ENCODE assay signal across 17 cellular contexts in the genomic region with DNA sequence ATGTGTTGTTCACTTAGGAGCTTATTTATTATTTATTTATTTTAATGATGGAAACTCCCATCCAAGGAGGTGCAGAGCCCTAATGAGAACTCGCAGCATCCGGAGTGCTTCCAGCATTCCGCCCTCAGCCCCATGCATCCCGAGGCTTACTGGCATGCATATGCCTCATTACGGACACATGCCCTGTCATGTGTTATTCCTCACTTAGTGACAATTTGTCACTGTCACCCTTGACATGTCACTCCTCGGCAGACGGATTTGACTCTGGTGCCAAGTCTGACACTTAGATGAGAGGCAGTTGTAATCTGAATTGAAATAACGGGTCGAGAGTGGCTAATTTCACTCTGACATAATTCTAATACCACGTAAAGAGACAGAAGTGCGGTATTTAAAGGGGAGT.
A peak's percentile ranks its signal among the peaks of the same experiment; 100 is the strongest.
DNase-seq lines count a peak whose midpoint lies in the region; ATAC-seq and TF ChIP-seq lines count a peak whose summit lies in the region.
"Had no signal": no experiment of that assay in that cellular context is flagged by ENCODE, and none has a peak within 500 bp of the region (broad histone marks: within the 10 kb centered on the region; RNA-seq: fewer than 3 reads in every experiment).

No MANE protein-coding gene starts in this region.

- H3K9me3 Mint-ChIP-seq in activated T-cell treated with anti-CD3 and anti-CD28 coated beads, Interleukin-2, amount 50 U/mL, for 24 hours = no peaks in the 10 kb centered on the region
- peaks cover 5 to 6% of the 10 kb centered on the region in 2 donors for H3K9me3 Mint-ChIP-seq in stimulated activated naive B cell treated with anti-CD40 and anti-IgM and Interleukin-4, amounts not matched to agents 10 μg/mL and 1 μg/mL and 100 μg/mL, for 72 hours
- H3K9me3 Mint-ChIP-seq in activated T-cell treated with anti-CD3 and anti-CD28 coated beads, Interleukin-2, amount 50 U/mL, for 4 hours = no peaks in the 10 kb centered on the region
- H3K9me3 Mint-ChIP-seq: CD8-positive, alpha-beta memory T cell had no signal

- H3K36me3 ChIP-seq in right atrium auricular region = no peaks in the 10 kb centered on the region

- no peaks in the 10 kb centered on the region for H3K4me1 ChIP-seq in right atrium auricular region
- no peaks in the 10 kb centered on the region for H3K4me1 ChIP-seq in right cardiac atrium (ENCODE audit: control insufficient read depth, insufficient read depth, low read length)
- H3K4me1 ChIP-seq: Caco-2 had no signal

- H3K27me3 Mint-ChIP-seq in activated T-cell treated with anti-CD3 and anti-CD28 coated beads, Interleukin-2, amount 50 U/mL, for 24 hours = no peaks in the 10 kb centered on the region
- no peaks in the 10 kb centered on the region for H3K27me3 Mint-ChIP-seq in stimulated activated naive B cell treated with anti-CD40 and anti-IgM and Interleukin-4, amounts not matched to agents 10 μg/mL and 1 μg/mL and 100 μg/mL, for 72 hours
- no peaks in the 10 kb centered on the region for H3K27me3 Mint-ChIP-seq in activated T-cell treated with anti-CD3 and anti-CD28 coated beads, Interleukin-2, amount 50 U/mL, for 4 hours (ENCODE audit: low read depth)
- H3K27me3 Mint-ChIP-seq: CD8-positive, alpha-beta memory T cell had no signal

- TF ChIP-seq CTCF in right atrium auricular region (IDR thresholded peaks at IDR 0.05) = no peak

- no peaks in the 10 kb centered on the region for H3K4me1 Mint-ChIP-seq in activated T-cell treated with anti-CD3 and anti-CD28 coated beads, Interleukin-2, amount 50 U/mL, for 24 hours (ENCODE audit: low read depth)
- H3K4me1 Mint-ChIP-seq in stimulated activated naive B cell treated with anti-CD40 and anti-IgM and Interleukin-4, amounts not matched to agents 10 μg/mL and 1 μg/mL and 100 μg/mL, for 72 hours = peaks cover 20 to 34% of the 10 kb centered on the region in 2 donors
- H3K4me1 Mint-ChIP-seq in activated T-cell treated with anti-CD3 and anti-CD28 coated beads, Interleukin-2, amount 50 U/mL, for 4 hours (ENCODE audit: low read depth) = no peaks in the 10 kb centered on the region
- H3K4me1 Mint-ChIP-seq: CD8-positive, alpha-beta memory T cell had no signal

- ATAC-seq in Right ventricle myocardium superior (ENCODE audit: poor library complexity) (peak; percentile 94), right cardiac atrium (peak; percentile 72 to 86)
- ATAC-seq in stimulated activated naive B cell treated with anti-CD40 and anti-IgM and Interleukin-4, amounts not matched to agents 10 μg/mL and 1 μg/mL and 100 μg/mL, for 72 hours (replicated peaks) = no peak
- no peak for ATAC-seq in activated T-cell treated with anti-CD3 and anti-CD28 coated beads, Interleukin-2, amount 50 U/mL, for 4 hours
- ATAC-seq: HCT116, HepG2 had no signal

- H3K36me3 Mint-ChIP-seq in activated T-cell treated with anti-CD3 and anti-CD28 coated beads, Interleukin-2, amount 50 U/mL, for 24 hours (ENCODE audit: low read depth) = no peaks in the 10 kb centered on the region
- H3K36me3 Mint-ChIP-seq in stimulated activated naive B cell treated with anti-CD40 and anti-IgM and Interleukin-4, amounts not matched to agents 10 μg/mL and 1 μg/mL and 100 μg/mL, for 72 hours = peaks cover 9 to 25% of the 10 kb centered on the region in 2 donors
- H3K36me3 Mint-ChIP-seq in activated T-cell treated with anti-CD3 and anti-CD28 coated beads, Interleukin-2, amount 50 U/mL, for 4 hours (ENCODE audit: insufficient read depth) = peaks cover 10% of the 10 kb centered on the region

- intact Hi-C loops in Right ventricle myocardium superior (cut with DNase I) = no loop called here
- intact Hi-C loops in right cardiac atrium (cut with DNase I) = no loop called here

- H3K27ac ChIP-seq in right atrium auricular region (no peak overlapping the region), right cardiac atrium (ENCODE audit: low read length) (no peak overlapping the region)
- H3K27ac ChIP-seq: 22Rv1, BLaER1, GM23248 had no signal

- no peak overlapping the region for H3K27ac Mint-ChIP-seq in activated T-cell treated with anti-CD3 and anti-CD28 coated beads, Interleukin-2, amount 50 U/mL, for 24 hours
- H3K27ac Mint-ChIP-seq in stimulated activated naive B cell treated with anti-CD40 and anti-IgM and Interleukin-4, amounts not matched to agents 10 μg/mL and 1 μg/mL and 100 μg/mL, for 72 hours = no peak overlapping the region

- H3K9me3 ChIP-seq in right atrium auricular region (no peaks in the 10 kb centered on the region), right cardiac atrium (ENCODE audit: control insufficient read depth, low read length) (no peaks in the 10 kb centered on the region)
- H3K9me3 ChIP-seq: BLaER1, Caco-2 had no signal

- 41% methylated on average over 11 of the region's 11 CpGs for WGBS in right cardiac atrium

- no peak overlapping the region for H3K4me3 ChIP-seq in right atrium auricular region
- no peak overlapping the region for H3K4me3 ChIP-seq in right cardiac atrium (ENCODE audit: low read length)
- H3K4me3 ChIP-seq: BLaER1, GM23248 had no signal

- DNase-seq in NCI-H1105 treated with DMSO at 0.1 percent for 48 hours (lab: John Stamatoyannopoulos, UW) (peak; percentile 21), NCI-H1105 (lab: John Stamatoyannopoulos, UW) (no peak), Right ventricle myocardium superior (no peak), right atrium auricular region (ENCODE audit: low spot score) (no peak), right cardiac atrium (peak; percentile 22 to 62 (median 61))
- DNase-seq in activated T-cell treated with anti-CD3 and anti-CD28 coated beads, Interleukin-2, amount 50 U/mL, for 24 hours = no peak
- DNase-seq in stimulated activated naive B cell treated with anti-CD40 and anti-IgM and Interleukin-4, amounts not matched to agents 10 μg/mL and 1 μg/mL and 100 μg/mL, for 72 hours = no peak
- no peak for DNase-seq in activated T-cell treated with anti-CD3 and anti-CD28 coated beads, Interleukin-2, amount 50 U/mL, for 4 hours
- DNase-seq: Caco-2; CD8-positive, alpha-beta memory T cell; DND-41; GDM1; GM23248 had no signal

- H3K27me3 ChIP-seq in right atrium auricular region (no peaks in the 10 kb centered on the region), right cardiac atrium (ENCODE audit: control insufficient read depth, insufficient read depth) (no peaks in the 10 kb centered on the region)
- H3K27me3 ChIP-seq: BLaER1 had no signal

- no peak overlapping the region for H3K4me3 Mint-ChIP-seq in activated T-cell treated with anti-CD3 and anti-CD28 coated beads, Interleukin-2, amount 50 U/mL, for 24 hours
- H3K4me3 Mint-ChIP-seq in stimulated activated naive B cell treated with anti-CD40 and anti-IgM and Interleukin-4, amounts not matched to agents 10 μg/mL and 1 μg/mL and 100 μg/mL, for 72 hours = no peak overlapping the region
- H3K4me3 Mint-ChIP-seq in activated T-cell treated with anti-CD3 and anti-CD28 coated beads, Interleukin-2, amount 50 U/mL, for 4 hours = no peak overlapping the region
- H3K4me3 Mint-ChIP-seq: CD8-positive, alpha-beta memory T cell had no signal

Comparison
In these comparisons a context has a peak if more than half of its experiments do, and no peak if none do; other contexts are left out.
1. DNase-seq: peak in NCI-H1105 treated with DMSO at 0.1 percent for 48 hours (single experiment) and right cardiac atrium (3 of 3); none in NCI-H1105 (single experiment), Right ventricle myocardium superior (single experiment), right atrium auricular region (single experiment), activated T-cell treated with anti-CD3 and anti-CD28 coated beads, Interleukin-2, amount 50 U/mL, for 24 hours (single experiment), stimulated activated naive B cell treated with anti-CD40 and anti-IgM and Interleukin-4, amounts not matched to agents 10 μg/mL and 1 μg/mL and 100 μg/mL, for 72 hours (single experiment) and activated T-cell treated with anti-CD3 and anti-CD28 coated beads, Interleukin-2, amount 50 U/mL, for 4 hours (single experiment).
2. ATAC-seq: peak in Right ventricle myocardium superior (single experiment) and right cardiac atrium (2 of 2); none in stimulated activated naive B cell treated with anti-CD40 and anti-IgM and Interleukin-4, amounts not matched to agents 10 μg/mL and 1 μg/mL and 100 μg/mL, for 72 hours (0 of 2) and activated T-cell treated with anti-CD3 and anti-CD28 coated beads, Interleukin-2, amount 50 U/mL, for 4 hours (0 of 2).